In the genomic region with DNA sequence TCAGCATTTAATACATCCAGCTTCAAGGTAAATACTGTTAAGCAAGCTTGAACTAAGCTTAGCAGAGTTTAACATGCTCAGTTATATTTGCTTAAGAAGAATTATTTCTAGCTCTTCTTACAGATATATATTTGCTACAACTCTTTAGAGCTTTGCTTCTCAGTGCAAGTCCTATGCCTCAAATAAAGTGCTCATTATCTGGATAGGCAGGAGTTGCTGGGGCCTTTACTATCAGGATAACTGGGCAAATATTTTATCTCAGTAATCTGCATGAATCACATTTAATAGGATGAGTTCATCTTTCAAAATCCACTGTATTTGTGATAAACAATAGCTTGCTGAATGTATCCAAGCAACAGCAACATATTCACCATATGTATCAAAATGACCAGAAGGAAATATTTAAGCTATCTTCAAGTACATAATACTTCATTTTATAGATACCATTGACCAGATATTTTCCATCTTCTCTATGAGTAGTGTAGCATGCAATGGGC, we compare ENCODE assay signal across 32 cellular contexts.
"Had no signal": no experiment of that assay in that cellular context is flagged by ENCODE, and none has a peak within 500 bp of the region (broad histone marks: within the 10 kb centered on the region; RNA-seq: fewer than 3 reads in every experiment).

No MANE protein-coding gene starts in this region.

- H3K27ac ChIP-seq: brain microvascular endothelial cell, coronary artery, dorsolateral prefrontal cortex, gastroesophageal sphincter, heart right ventricle had no signal

- FAIRE-seq: astrocyte, bronchial epithelial cell had no signal

- DNase-seq: activated CD4-positive, alpha-beta memory T cell treated with anti-CD3 and anti-CD28 coated beads, Interleukin-2, amount 10 ng/mL, durations not matched to agents 7 days and 5 days; activated CD4-positive, alpha-beta T cell treated with anti-CD3 and anti-CD28 coated beads for 36 hours; activated CD4-positive, alpha-beta T cell treated with anti-CD3 and anti-CD28 coated beads, Interleukin-2, amount 10 ng/mL, durations not matched to agents 24 days and 14 days; activated CD4-positive, alpha-beta T cell treated with anti-CD3 and anti-CD28 coated beads, Interleukin-2, amount 50 U/mL, for 4 hours; activated CD4-positive, CD25-positive, alpha-beta regulatory T cell; activated CD4-positive, CD25-positive, alpha-beta regulatory T cell treated with anti-CD3 and anti-CD28 coated beads, Interleukin-2, amount 50 U/mL, for 72 hours; activated effector memory CD4-positive, alpha-beta T cell treated with Interleukin-2 at 50 U/mL for 16 hours; activated gamma-delta T cell treated with Interleukin-2 at 50 U/mL for 16 hours; activated naive CD4-positive, alpha-beta T cell treated with anti-CD3 and anti-CD28 coated beads, Interleukin-2, amount 50 U/mL, for 16 hours; activated naive CD4-positive, alpha-beta T cell treated with Interleukin-2 at 50 U/mL for 16 hours; activated T-cell treated with anti-CD3 and anti-CD28 coated beads, Interleukin-2, amount 50 U/mL, for 4 hours; amniotic stem cell; anterior cingulate cortex; brain microvascular endothelial cell; dorsolateral prefrontal cortex; effector memory CD4-positive, alpha-beta T cell; endodermal cell; foreskin melanocyte; heart right ventricle; T-helper 1 cell; T-helper 17 cell; T1000 had no signal

- H3K4me3 ChIP-seq: coronary artery, dorsolateral prefrontal cortex, gastroesophageal sphincter, heart right ventricle had no signal

- H3K36me3 ChIP-seq: brain microvascular endothelial cell, gastroesophageal sphincter, heart right ventricle had no signal

- H3K27me3 Mint-ChIP-seq: activated CD4-positive, alpha-beta memory T cell treated with anti-CD3 and anti-CD28 coated beads, Interleukin-2, amount 10 ng/mL, durations not matched to agents 7 days and 5 days; activated CD4-positive, alpha-beta T cell treated with anti-CD3 and anti-CD28 coated beads for 36 hours; activated CD4-positive, alpha-beta T cell treated with anti-CD3 and anti-CD28 coated beads, Interleukin-2, amount 10 ng/mL, durations not matched to agents 24 days and 14 days; activated naive CD8-positive, alpha-beta T cell; activated T-helper 17 cell treated with anti-CD3 and anti-CD28 coated beads, Interleukin-2, amount 50 U/mL, for 72 hours; central memory CD8-positive, alpha-beta T cell; dendritic cell treated with granulocyte-macrophage colony-stimulating factor and Interleukin-4, amounts not matched to agents 40 ng/mL and 50 ng/mL, for 4 days; T-helper 17 cell had no signal

- H3K4me3 Mint-ChIP-seq: activated CD4-positive, alpha-beta memory T cell treated with anti-CD3 and anti-CD28 coated beads, Interleukin-2, amount 10 ng/mL, durations not matched to agents 7 days and 5 days; activated CD4-positive, alpha-beta T cell treated with anti-CD3 and anti-CD28 coated beads for 36 hours; activated CD4-positive, alpha-beta T cell treated with anti-CD3 and anti-CD28 coated beads, Interleukin-2, amount 10 ng/mL, durations not matched to agents 24 days and 14 days; activated naive CD8-positive, alpha-beta T cell; activated T-cell treated with anti-CD3 and anti-CD28 coated beads, Interleukin-2, amount 50 U/mL, for 4 hours; activated T-helper 17 cell treated with anti-CD3 and anti-CD28 coated beads, Interleukin-2, amount 50 U/mL, for 72 hours; central memory CD8-positive, alpha-beta T cell; dendritic cell treated with granulocyte-macrophage colony-stimulating factor and Interleukin-4, amounts not matched to agents 40 ng/mL and 50 ng/mL, for 4 days; endodermal cell; T-helper 17 cell; T-helper 2 cell treated with Interferon-gamma antibody and Interleukin-4, amounts not matched to agents 5 μg/mL and 100 μg/mL, for 36 hours had no signal

- H3K27me3 ChIP-seq: brain microvascular endothelial cell, dorsolateral prefrontal cortex, gastroesophageal sphincter, heart right ventricle had no signal

- H3K36me3 Mint-ChIP-seq: activated naive CD8-positive, alpha-beta T cell had no signal

- H3K27ac Mint-ChIP-seq: activated CD4-positive, alpha-beta memory T cell treated with anti-CD3 and anti-CD28 coated beads, Interleukin-2, amount 10 ng/mL, durations not matched to agents 7 days and 5 days; activated CD4-positive, alpha-beta T cell treated with anti-CD3 and anti-CD28 coated beads for 36 hours; activated CD4-positive, alpha-beta T cell treated with anti-CD3 and anti-CD28 coated beads, Interleukin-2, amount 10 ng/mL, durations not matched to agents 24 days and 14 days; activated naive CD8-positive, alpha-beta T cell; activated T-helper 17 cell treated with anti-CD3 and anti-CD28 coated beads, Interleukin-2, amount 50 U/mL, for 72 hours; dendritic cell treated with granulocyte-macrophage colony-stimulating factor and Interleukin-4, amounts not matched to agents 40 ng/mL and 50 ng/mL, for 4 days; endodermal cell; T-helper 17 cell; T-helper 2 cell treated with Interferon-gamma antibody and Interleukin-4, amounts not matched to agents 5 μg/mL and 100 μg/mL, for 36 hours had no signal

- H3K4me1 Mint-ChIP-seq: activated CD4-positive, alpha-beta memory T cell treated with anti-CD3 and anti-CD28 coated beads, Interleukin-2, amount 10 ng/mL, durations not matched to agents 7 days and 5 days; activated CD4-positive, alpha-beta T cell treated with anti-CD3 and anti-CD28 coated beads for 36 hours; activated CD4-positive, alpha-beta T cell treated with anti-CD3 and anti-CD28 coated beads, Interleukin-2, amount 10 ng/mL, durations not matched to agents 24 days and 14 days; activated T-helper 17 cell treated with anti-CD3 and anti-CD28 coated beads, Interleukin-2, amount 50 U/mL, for 72 hours; central memory CD8-positive, alpha-beta T cell; T-helper 17 cell had no signal

- H3K9me3 Mint-ChIP-seq: dendritic cell treated with granulocyte-macrophage colony-stimulating factor and Interleukin-4, amounts not matched to agents 40 ng/mL and 50 ng/mL, for 4 days; endodermal cell had no signal

- ATAC-seq: activated CD4-positive, alpha-beta T cell treated with anti-CD3 and anti-CD28 coated beads for 36 hours; activated T-cell treated with anti-CD3 and anti-CD28 coated beads, Interleukin-2, amount 50 U/mL, for 4 hours; activated T-helper 17 cell treated with anti-CD3 and anti-CD28 coated beads, Interleukin-2, amount 50 U/mL, for 72 hours; esophagus mucosa; gastroesophageal sphincter; heart right ventricle; T-helper 17 cell had no signal

- H3K4me1 ChIP-seq: gastroesophageal sphincter, heart right ventricle had no signal

- H3K9me3 ChIP-seq: gastroesophageal sphincter, heart right ventricle had no signal
